In genomic region chr7:37117261-37117660, GRCh38 we compare ENCODE assay signal across 1 cellular context.
TF ChIP-seq lines count a peak whose summit lies in the region.

No MANE protein-coding gene starts in this region.

TF ChIP-seq in GM23338, 12 proteins besides CTCF, POLR2A, EP300 and RAD21 (continued from another document):
- TF ChIP-seq ZNF462 (CRISPR knock-in tag; IDR thresholded peaks at IDR 0.05) (no peak), STAT1 (IDR thresholded peaks at IDR 0.05; ENCODE audit: unreplicated experiment) (no peak), ZNF331 (CRISPR knock-in tag; IDR thresholded peaks at IDR 0.05; ENCODE audit: low read depth) (no peak), NANOG (IDR thresholded peaks at IDR 0.05; ENCODE audit: borderline replicate concordance) (no peak), EZH2phosphoT487 (IDR thresholded peaks at IDR 0.05; ENCODE audit: unreplicated experiment) (no peak), CREB1 (CRISPR knock-in tag; IDR thresholded peaks at IDR 0.05; ENCODE audit: low read depth) (no peak), EZH2 (IDR thresholded peaks at IDR 0.05; ENCODE audit: low read depth, unreplicated experiment) (no peak), ETS1 (IDR thresholded peaks at IDR 0.05) (no peak), POLR2AphosphoS5 (IDR thresholded peaks at IDR 0.05; ENCODE audit: low read depth) (no peak), ZNF114 (CRISPR knock-in tag; IDR thresholded peaks at IDR 0.05) (no peak), REST (IDR thresholded peaks at IDR 0.05; ENCODE audit: unreplicated experiment) (no peak)
